Comparison of ENCODE assay signal across 12 cellular contexts in the genomic region with DNA sequence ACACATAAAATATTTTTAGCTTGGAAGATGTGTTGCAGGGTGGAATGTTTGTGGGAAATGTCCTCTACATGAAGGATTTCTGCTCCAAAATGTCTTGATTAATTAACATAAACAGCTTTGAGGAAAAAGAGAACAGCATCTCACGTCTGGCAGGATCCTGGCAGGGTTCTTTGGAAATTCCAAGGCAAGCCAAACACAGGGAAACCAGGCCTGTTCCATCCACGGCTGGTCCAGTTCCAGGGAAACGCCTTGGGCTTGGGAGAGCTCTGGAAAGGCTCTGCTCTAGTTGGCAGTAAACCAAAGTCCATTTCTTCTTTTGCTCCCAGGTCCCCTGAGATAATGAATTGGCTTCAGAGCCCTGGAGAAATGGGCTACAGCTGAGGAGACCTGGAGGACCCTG. TPM values are rescaled to one million over a fixed set of nuclear protein-coding genes. Genes with fewer than 3 reads are reported as not detected.
DNase-seq lines count a peak whose midpoint lies in the region; ATAC-seq and TF ChIP-seq lines count a peak whose summit lies in the region.
"Had no signal": no experiment of that assay in that cellular context is flagged by ENCODE, and none has a peak within 500 bp of the region (broad histone marks: within the 10 kb centered on the region; RNA-seq: fewer than 3 reads in every experiment).

No MANE protein-coding gene starts in this region.

- CTCF ChIA-PET in RWPE1 (lab: Yijun Ruan, JAX): interaction anchor here (0.6 kb wide), 1 partner anchor 101 kb away, joined by 5 read pairs; no protein-coding TSS in a partner anchor

- H3K27me3 ChIP-seq in esophagus (ENCODE audit: control insufficient read depth in 1 of 2, insufficient read depth in 2 of 2, low read length in 2 of 2): no peaks in the 10 kb centered on the region
- no peaks in the 10 kb centered on the region for H3K27me3 ChIP-seq in lower lobe of right lung (ENCODE audit: low read depth)
- no peaks in the 10 kb centered on the region for H3K27me3 ChIP-seq in thoracic aorta (replicated peaks; ENCODE audit: insufficient read depth)
- H3K27me3 ChIP-seq in MM.1S (replicated peaks; ENCODE audit: insufficient read depth, low read length): no peaks in the 10 kb centered on the region
- H3K27me3 ChIP-seq: vagina had no signal

- H3K4me1 ChIP-seq in esophagus (ENCODE audit: control insufficient read depth in 2 of 2, insufficient read depth in 2 of 2, low read length in 1 of 2): peaks cover 2 to 3% of the 10 kb centered on the region in 2 donors
- peaks cover 14% of the 10 kb centered on the region for H3K4me1 ChIP-seq in lower lobe of right lung
- H3K4me1 ChIP-seq in thoracic aorta (ENCODE audit: control insufficient read depth in 1 of 2, low read depth in 2 of 2): peaks cover 11 to 20% of the 10 kb centered on the region in 2 donors
- no peaks in the 10 kb centered on the region for H3K4me1 ChIP-seq in MM.1S (ENCODE audit: low read length)

- no peaks in the 10 kb centered on the region for H3F3A ChIP-seq in MM.1S (ENCODE audit: insufficient read depth, low read length)

- peak; percentile 67 to 79 for ATAC-seq in lower lobe of right lung
- ATAC-seq in thoracic aorta (ENCODE audit: insufficient number of reproducible peaks, low FRiP score, low read depth): peak; percentile 58
- no peak for ATAC-seq in GM19395 (IDR thresholded peaks at IDR 0.05; ENCODE audit: unreplicated experiment)
- ATAC-seq: CD8-positive, alpha-beta T cell had no signal

- no peak overlapping the region for H2AFZ ChIP-seq in MM.1S (ENCODE audit: low read length)

- H4K20me1 ChIP-seq in MM.1S (ENCODE audit: insufficient read depth, low read length): no peaks in the 10 kb centered on the region

- H3K79me2 ChIP-seq in MM.1S (ENCODE audit: low read length): no peaks in the 10 kb centered on the region

- TF ChIP-seq CTCF in lower lobe of right lung (IDR thresholded peaks at IDR 0.05): no peak
- TF ChIP-seq CTCF in thoracic aorta (IDR thresholded peaks at IDR 0.05): no peak
- no peak for TF ChIP-seq CTCF in MM.1S (IDR thresholded peaks at IDR 0.05; ENCODE audit: low read length)
- TF ChIP-seq CTCF in RWPE1 (conservative IDR thresholded peaks at IDR 0.05; ENCODE audit: low read depth): no peak

- H3K27ac ChIP-seq in esophagus (ENCODE audit: low read depth in 2 of 2, low read length in 1 of 2) (peak overlapping the region; percentile 28 to 34), lower lobe of right lung (no peak overlapping the region), thoracic aorta (peak overlapping the region; percentile 22 to 26), MM.1S (ENCODE audit: low read length) (no peak overlapping the region), RWPE1 (no peak overlapping the region; the same call in 1 of the 2 replicates)
- H3K27ac ChIP-seq: vagina had no signal

- DNase-seq in NCI-H2227 (lab: John Stamatoyannopoulos, UW; ENCODE audit: unreplicated experiment) (peak; percentile 34), lower lobe of right lung (peak; percentile 58), thoracic aorta (ENCODE audit: low spot score) (peak; percentile 54), MM.1S (no peak), D341Med (ENCODE audit: low spot score) (no peak), RWPE1 (ENCODE audit: low spot score) (no peak)
- DNase-seq: activated T-cell treated with anti-CD3 and anti-CD28 coated beads, Interleukin-2, amount 50 U/mL, for 48 hours; CD8-positive, alpha-beta T cell; SHP77 had no signal

- H3K9me3 ChIP-seq in esophagus (ENCODE audit: control insufficient read depth in 2 of 2, insufficient read depth in 1 of 2, low read depth in 1 of 2, low read length in 1 of 2) (no peaks in the 10 kb centered on the region), lower lobe of right lung (no peaks in the 10 kb centered on the region), thoracic aorta (no peaks in the 10 kb centered on the region), MM.1S (replicated peaks; ENCODE audit: insufficient read depth, low read length) (no peaks in the 10 kb centered on the region)
- H3K9me3 ChIP-seq: vagina had no signal

- 15 to 16% methylated on average over 3 of the region's 3 CpGs for WGBS in esophagus, 2 donors

- intact Hi-C loops in lower lobe of right lung (cut with DNase I): no loop called here

- H3K36me3 ChIP-seq in esophagus (ENCODE audit: control insufficient read depth in 2 of 2, insufficient read depth in 2 of 2, low read length in 1 of 2): no peaks in the 10 kb centered on the region
- no peaks in the 10 kb centered on the region for H3K36me3 ChIP-seq in lower lobe of right lung
- no peaks in the 10 kb centered on the region for H3K36me3 ChIP-seq in thoracic aorta
- H3K36me3 ChIP-seq in MM.1S (replicated peaks; ENCODE audit: insufficient read depth, low read length): no peaks in the 10 kb centered on the region
- H3K36me3 ChIP-seq: vagina had no signal

- H3K9ac ChIP-seq in MM.1S (ENCODE audit: low read length): no peak overlapping the region

- no peak overlapping the region for H3K4me2 ChIP-seq in MM.1S (ENCODE audit: low read depth, low read length)

- H3K4me3 ChIP-seq in esophagus (ENCODE audit: low read depth in 1 of 2, low read length in 2 of 2): no peak overlapping the region
- no peak overlapping the region for H3K4me3 ChIP-seq in lower lobe of right lung
- no peak overlapping the region for H3K4me3 ChIP-seq in thoracic aorta
- no peak overlapping the region for H3K4me3 ChIP-seq in MM.1S (ENCODE audit: low read length)
- H3K4me3 ChIP-seq: vagina had no signal

- H3K9me2 ChIP-seq in MM.1S (replicated peaks; ENCODE audit: insufficient read depth, low read length): no peaks in the 10 kb centered on the region

- POLR2A ChIA-PET in RWPE1 (lab: Yijun Ruan, JAX; ENCODE audit: low non-redundant PET): no interaction called here

RNA-seq across cellular contexts. Expression of a gene that starts 42.4 kb away (rescaled TPM):
- 10 to 100 TPM in 1 of 2 donors, 1 to 10 TPM in 1; 7.8 to 10.0 TPM for polyA plus RNA-seq in esophagus
- 63.3 TPM for total RNA-seq in lower lobe of right lung
- total RNA-seq in thoracic aorta: 10 to 100 TPM; 48.3 to 77.3 TPM

Comparison
In these comparisons a context has a peak if more than half of its experiments do, and no peak if none do; other contexts are left out.
1. DNase-seq: peak in NCI-H2227 (single experiment), lower lobe of right lung (single experiment) and thoracic aorta (single experiment); none in MM.1S (single experiment), D341Med (single experiment) and RWPE1 (single experiment).
2. H3K27ac ChIP-seq: peak in esophagus (2 of 2) and thoracic aorta (2 of 2); none in lower lobe of right lung (single experiment), MM.1S (single experiment) and RWPE1 (single experiment).